ENCODE assay signal across 19 cellular contexts in genomic region chr13:31022491-31022890, GRCh38.
"Had no signal": no experiment of that assay in that cellular context is flagged by ENCODE, and none has a peak within 500 bp of the region (broad histone marks: within the 10 kb centered on the region; RNA-seq: fewer than 3 reads in every experiment).

No MANE protein-coding gene starts in this region.

- DNase-seq: esophagus squamous epithelium; foreskin fibroblast; head of caudate nucleus; left colon; left ventricle myocardium superior; mesenchymal stem cell; midbrain; naive B cell; nephron progenitor cell; right cardiac atrium; stimulated activated CD4-positive, alpha-beta T cell treated with anti-CD3 and anti-CD28 coated beads, Interleukin-2, amount 100 ng/mL, for 48 hours; stimulated activated naive CD4-positive, alpha-beta T cell treated with Interleukin-2 at 50 U/mL for 16 hours; thyroid gland; uterus had no signal

- H3K27me3 ChIP-seq: hepatocyte, suprapubic skin, thyroid gland, uterus had no signal

- H3K27ac ChIP-seq: esophagus squamous epithelium, hepatocyte, neutrophil, suprapubic skin, thyroid gland, uterus had no signal

- H3K79me2 ChIP-seq: hepatocyte had no signal

- H3K4me2 ChIP-seq: hepatocyte, smooth muscle cell had no signal

- H3K4me3 ChIP-seq: esophagus squamous epithelium, hepatocyte, lung, smooth muscle cell, suprapubic skin, thyroid gland, uterus had no signal

- ATAC-seq: left colon, left ventricle myocardium superior, right cardiac atrium had no signal

- H3K36me3 ChIP-seq: esophagus squamous epithelium, neutrophil, suprapubic skin, thyroid gland, uterus had no signal

- H2AFZ ChIP-seq: hepatocyte had no signal

- H3K9me3 ChIP-seq: esophagus squamous epithelium, neutrophil, suprapubic skin, thyroid gland, uterus had no signal
